23 cellular contexts compared by ENCODE assay signal in the genomic region with DNA sequence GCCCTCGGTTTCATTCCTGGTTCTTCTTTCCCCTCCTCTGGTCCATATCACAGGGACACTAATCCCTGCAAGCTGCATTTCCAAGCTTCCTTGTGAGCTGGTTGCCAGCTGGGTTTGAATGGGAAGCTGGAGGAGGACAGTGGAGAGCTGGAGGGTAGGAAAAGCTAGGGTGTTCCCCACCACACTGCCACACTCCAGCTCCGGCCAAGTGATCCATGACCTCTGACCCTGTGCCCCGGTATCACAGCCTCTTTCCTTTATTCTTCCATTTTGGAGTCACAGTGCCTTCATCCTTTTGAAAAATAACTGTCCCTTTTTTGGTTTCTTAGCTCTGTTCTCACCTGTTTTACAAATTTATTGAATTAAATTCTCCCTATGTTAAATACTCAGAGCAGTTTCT. TPM values are rescaled to one million over a fixed set of nuclear protein-coding genes. Genes with fewer than 3 reads are reported as not detected.
A peak's percentile ranks its signal among the peaks of the same experiment; 100 is the strongest.
DNase-seq lines count a peak whose midpoint lies in the region; ATAC-seq, FAIRE-seq and TF ChIP-seq lines count a peak whose summit lies in the region.
"Had no signal": no experiment of that assay in that cellular context is flagged by ENCODE, and none has a peak within 500 bp of the region (broad histone marks: within the 10 kb centered on the region; RNA-seq: fewer than 3 reads in every experiment).

No MANE protein-coding gene starts in this region.

- DNase-seq in CD4-positive, CD25-positive, alpha-beta regulatory T cell: no peak
- DNase-seq in HCT116 (ENCODE audit: low read depth, low spot score) (no peak), K562 (ENCODE audit: extremely low read depth in 1 of 4, low spot score in 3 of 4) (no peak), trophoblast cell (no peak), glutamatergic neuron (no peak)
- DNase-seq: COR-L47; DMS79; GM23248; KBM-7; NCI-H1092; NCI-H1436; NCI-H187 treated with DMSO at 0.1 percent for 48 hours; NCI-H2107; NCI-H446 treated with DMSO at 0.1 percent for 48 hours; NK-92 treated with Interleukin-12 subunit alpha and Interleukin-12 subunit beta, amount 100 ng/mL, for 24 hours had no signal

- H3K9ac ChIP-seq in HCT116 (ENCODE audit: low read length) (no peak overlapping the region), K562 (ENCODE audit: insufficient read depth in 1 of 2, low read depth in 2 of 2, low read length in 2 of 2) (peak overlapping the region in 1 of 2 experiments; percentile 8; a peak in 1 of 4 replicates), trophoblast cell (ENCODE audit: low read length) (peak overlapping the region; percentile 42)
- H3K9ac ChIP-seq: GM23248 had no signal

- H3K9me1 ChIP-seq in K562 (ENCODE audit: control insufficient read depth, insufficient read depth, low read length): no peaks in the 10 kb centered on the region

- peaks cover 12 to 22% (median 21%) of the 10 kb centered on the region in 4 donors for H3K4me1 Mint-ChIP-seq in CD4-positive, CD25-positive, alpha-beta regulatory T cell
- peaks cover 11% of the 10 kb centered on the region for H3K4me1 Mint-ChIP-seq in glutamatergic neuron (ENCODE audit: low read depth, unreplicated experiment)

- H2BK120ac ChIP-seq in trophoblast cell (ENCODE audit: insufficient read depth, low read length, poor library complexity): no peak overlapping the region

- H4K20me1 ChIP-seq in HCT116 (ENCODE audit: insufficient read depth) (no peaks in the 10 kb centered on the region), K562 (replicated peaks; ENCODE audit: control insufficient read depth, insufficient read depth, low read length) (no peaks in the 10 kb centered on the region)

- no peak overlapping the region for H3K4me3 ChIP-seq in CD4-positive, CD25-positive, alpha-beta regulatory T cell (ENCODE audit: low read depth, low read length)
- H3K4me3 ChIP-seq in HCT116 (replicated peaks in 1 of 2; ENCODE audit: low read depth in 1 of 2, low read length in 2 of 2) (no peak overlapping the region), K562 (no peak overlapping the region), trophoblast cell (ENCODE audit: low read depth, low read length) (no peak overlapping the region)
- H3K4me3 ChIP-seq: GM23248, HAP-1 had no signal

- H2AK5ac ChIP-seq in trophoblast cell (ENCODE audit: low read length): no peak overlapping the region

- H3K27ac Mint-ChIP-seq in CD4-positive, CD25-positive, alpha-beta regulatory T cell: peak overlapping the region in 1 of 3 donors; percentile 44
- H3K27ac Mint-ChIP-seq in glutamatergic neuron (ENCODE audit: unreplicated experiment): no peak overlapping the region

- CTCF ChIA-PET in HCT116 (lab: Charles Lee): interaction anchor here (1.5 kb wide), 1 partner anchor 11 kb away, joined by 3 read pairs; no protein-coding TSS in a partner anchor
- CTCF ChIA-PET in K562 (lab: Yijun Ruan, JAX; ENCODE audit: low intra/inter-chr PET ratio): no interaction called here

- no peak overlapping the region for H2BK5ac ChIP-seq in trophoblast cell (ENCODE audit: low read depth, low read length, poor library complexity)

- intact Hi-C loops in HCT116 (cut with micrococcal nuclease): no loop called here
- intact Hi-C loops in K562 (cut with micrococcal nuclease): no loop called here

- no peak for TF ChIP-seq EP300 in K562 (IDR thresholded peaks at IDR 0.05; ENCODE audit: low read length)

- no TSS peak for BruUV-seq in HCT116 (replicated peaks; lab: Mats Ljungman, UMichigan)
- no TSS peak for BruUV-seq in K562 (replicated peaks; lab: Mats Ljungman, UMichigan)

- in situ Hi-C loops in K562 (cut with MboI): loop anchor here (25.0 kb wide), 1 partner anchor 867 kb away; no protein-coding TSS in a partner anchor

- H3K79me2 ChIP-seq in HCT116 (ENCODE audit: insufficient read depth, low read length) (peaks cover 4% of the 10 kb centered on the region; the same call in 1 of the 2 replicates), K562 (ENCODE audit: control insufficient read depth, insufficient read depth, low read length) (peaks cover 23% of the 10 kb centered on the region; the same call in 2 of the 3 replicates), trophoblast cell (ENCODE audit: control insufficient read depth, insufficient read depth, low read length, poor library complexity) (peaks cover 3% of the 10 kb centered on the region)

- H3K9me2 ChIP-seq in HCT116 (ENCODE audit: insufficient read depth): no peaks in the 10 kb centered on the region

- no peak overlapping the region for H2BK12ac ChIP-seq in trophoblast cell (ENCODE audit: low read length)

- no peak overlapping the region for H4K8ac ChIP-seq in trophoblast cell (ENCODE audit: low read depth, low read length)

- RAD21 ChIA-PET in HCT116 (lab: Charles Lee; ENCODE audit: low non-redundant PET in 1 of 2, low total read pairs in 2 of 2, uncharacterized antibody in 2 of 2, unreplicated experiment in 2 of 2): no interaction called here

- H3K27me3 ChIP-seq in CD4-positive, CD25-positive, alpha-beta regulatory T cell (ENCODE audit: control insufficient read depth, insufficient read depth, low read length): no peaks in the 10 kb centered on the region
- H3K27me3 ChIP-seq in HCT116 (ENCODE audit: insufficient read depth, low read length): no peaks in the 10 kb centered on the region
- H3K27me3 ChIP-seq in K562 (ENCODE audit: control insufficient read depth in 2 of 2, insufficient read depth in 2 of 2, low read length in 2 of 2): no peaks in the 10 kb centered on the region; a peak in 1 of 5 replicates
- no peaks in the 10 kb centered on the region for H3K27me3 ChIP-seq in trophoblast cell (ENCODE audit: insufficient read depth, low read length)

- H3K9me3 Mint-ChIP-seq in CD4-positive, CD25-positive, alpha-beta regulatory T cell: no peaks in the 10 kb centered on the region
- peaks cover 8% of the 10 kb centered on the region for H3K9me3 Mint-ChIP-seq in glutamatergic neuron (ENCODE audit: unreplicated experiment)

- peaks cover 10% of the 10 kb centered on the region for H3K79me1 ChIP-seq in trophoblast cell (ENCODE audit: low read length)

- no peaks in the 10 kb centered on the region for H3K36me3 Mint-ChIP-seq in CD4-positive, CD25-positive, alpha-beta regulatory T cell
- no peaks in the 10 kb centered on the region for H3K36me3 Mint-ChIP-seq in glutamatergic neuron (ENCODE audit: unreplicated experiment)

- TF ChIP-seq CTCF in HCT116 (IDR thresholded peaks at IDR 0.05 in 2 of 3, conservative IDR thresholded peaks at IDR 0.05 in 1 of 3; ENCODE audit: borderline replicate concordance in 1 of 3, insufficient read depth in 1 of 3, low read depth in 2 of 3, low read length in 2 of 3) (no peak), K562 (IDR thresholded peaks at IDR 0.05 in 2 of 3, conservative IDR thresholded peaks at IDR 0.05 in 1 of 3; ENCODE audit: insufficient read depth in 2 of 3, low read depth in 1 of 3, low read length in 3 of 3) (no peak), glutamatergic neuron (IDR thresholded peaks at IDR 0.05; ENCODE audit: partially characterized antibody, unreplicated experiment) (no peak)

- no peak for ATAC-seq in CD4-positive, CD25-positive, alpha-beta regulatory T cell (ENCODE audit: low read depth in 2 of 2)
- ATAC-seq in HCT116 (no peak), K562 (no peak), GM21529 (IDR thresholded peaks at IDR 0.05; ENCODE audit: unreplicated experiment) (no peak), HG03139 (IDR thresholded peaks at IDR 0.05; ENCODE audit: unreplicated experiment) (no peak)
- ATAC-seq: HepG2, Panc1 had no signal

- no peak overlapping the region for H3K14ac ChIP-seq in trophoblast cell (ENCODE audit: low read length)

- peaks cover 21% of the 10 kb centered on the region for H3K4me1 ChIP-seq in CD4-positive, CD25-positive, alpha-beta regulatory T cell (ENCODE audit: control insufficient read depth, insufficient read depth, low read length, poor library complexity, severe bottlenecking)
- H3K4me1 ChIP-seq in HCT116 (ENCODE audit: control insufficient read depth in 1 of 2, insufficient read depth in 2 of 2, low read length in 2 of 2): peaks cover 31 to 55% of the 10 kb centered on the region in 2 experiments
- peaks cover 6 to 17% of the 10 kb centered on the region in 2 experiments; a peak in 4 of 5 replicates for H3K4me1 ChIP-seq in K562 (replicated peaks in 1 of 2; ENCODE audit: control insufficient read depth in 2 of 2, insufficient read depth in 2 of 2, low read length in 2 of 2)
- H3K4me1 ChIP-seq in trophoblast cell (ENCODE audit: control insufficient read depth in 1 of 2, insufficient read depth in 2 of 2, low read length in 2 of 2): no peaks in the 10 kb centered on the region

- H3K27me3 Mint-ChIP-seq in CD4-positive, CD25-positive, alpha-beta regulatory T cell: no peaks in the 10 kb centered on the region
- H3K27me3 Mint-ChIP-seq in glutamatergic neuron (ENCODE audit: unreplicated experiment): peaks cover 12% of the 10 kb centered on the region

- H3K18ac ChIP-seq in trophoblast cell (ENCODE audit: low read length): no peak overlapping the region

- FAIRE-seq in K562 (lab: Jason Lieb, UNC): no peak
- FAIRE-seq: A204.1, HepG2 had no signal

- H4K12ac ChIP-seq in trophoblast cell (ENCODE audit: low read depth, low read length): peak overlapping the region; percentile 12

- no peak overlapping the region for H3K4ac ChIP-seq in trophoblast cell (ENCODE audit: low read depth, low read length)

- H3K4me2 ChIP-seq in HCT116 (ENCODE audit: low read length): peak overlapping the region; percentile 83
- no peak overlapping the region for H3K4me2 ChIP-seq in K562 (ENCODE audit: insufficient read depth, low read length)
- H3K4me2 ChIP-seq in trophoblast cell (ENCODE audit: low read length): no peak overlapping the region

- TF ChIP-seq POLR2A in HCT116 (IDR thresholded peaks at IDR 0.05; ENCODE audit: borderline replicate concordance, extremely low read depth, insufficient read depth, insufficient read length): no peak
- no peak for TF ChIP-seq POLR2A in K562 (conservative IDR thresholded peaks at IDR 0.05)

- H4K91ac ChIP-seq in trophoblast cell (ENCODE audit: low read depth, low read length): no peak overlapping the region

- H3K23ac ChIP-seq in trophoblast cell (ENCODE audit: low read length): no peak overlapping the region

- H2AFZ ChIP-seq in HCT116 (ENCODE audit: low read depth, low read length, poor library complexity, severe bottlenecking) (no peak overlapping the region), K562 (ENCODE audit: low read depth, low read length) (no peak overlapping the region), trophoblast cell (ENCODE audit: insufficient read depth, low read length, poor library complexity) (no peak overlapping the region)

- H3K27ac ChIP-seq in CD4-positive, CD25-positive, alpha-beta regulatory T cell (ENCODE audit: insufficient read depth, low read length, poor library complexity, severe bottlenecking): peak overlapping the region; percentile 3
- no peak overlapping the region; the same call in 1 of the 2 replicates for H3K27ac ChIP-seq in HCT116 (ENCODE audit: low read depth, low read length)
- no peak overlapping the region for H3K27ac ChIP-seq in K562 (ENCODE audit: extremely low read depth, low read depth, low read length)
- H3K27ac ChIP-seq in trophoblast cell (ENCODE audit: low read depth, low read length): no peak overlapping the region
- H3K27ac ChIP-seq: C4-2B, GM23248, HL-60 had no signal

- TF ChIP-seq RAD21 in HCT116 (IDR thresholded peaks at IDR 0.05; ENCODE audit: low read depth) (no peak), K562 (CRISPR knock-in tag; conservative IDR thresholded peaks at IDR 0.05 in 1 of 2, IDR thresholded peaks at IDR 0.05 in 1 of 2) (no peak)

- no peaks in the 10 kb centered on the region for H3K36me3 ChIP-seq in CD4-positive, CD25-positive, alpha-beta regulatory T cell (ENCODE audit: control insufficient read depth, insufficient read depth, low read length)
- H3K36me3 ChIP-seq in HCT116 (ENCODE audit: control insufficient read depth in 1 of 2, insufficient read depth in 2 of 2, low read length in 2 of 2) (no peaks in the 10 kb centered on the region), K562 (ENCODE audit: control insufficient read depth, insufficient read depth, low read length) (no peaks in the 10 kb centered on the region), trophoblast cell (ENCODE audit: control insufficient read depth in 1 of 2, insufficient read depth in 2 of 2, low read length in 2 of 2) (no peaks in the 10 kb centered on the region)
- H3K36me3 ChIP-seq: HAP-1 had no signal

- 82% methylated on average over 3 of the region's 3 CpGs for WGBS in K562 (ENCODE audit: insufficient coverage, low coverage, missing lambda C conversion rate)
- no CpG with 5 or more reads among the region's 3 CpGs for WGBS in trophoblast cell (ENCODE audit: extremely low coverage, insufficient coverage, insufficient read length)

- no peaks in the 10 kb centered on the region for H3K9me3 ChIP-seq in CD4-positive, CD25-positive, alpha-beta regulatory T cell (ENCODE audit: control insufficient read depth in 2 of 2, low read length in 2 of 2)
- H3K9me3 ChIP-seq in HCT116 (ENCODE audit: control insufficient read depth in 1 of 2, insufficient read depth in 1 of 2, low read depth in 1 of 2, low read length in 2 of 2): no peaks in the 10 kb centered on the region
- no peaks in the 10 kb centered on the region for H3K9me3 ChIP-seq in K562 (replicated peaks; ENCODE audit: control insufficient read depth, insufficient read depth, low read depth, low read length)
- H3K9me3 ChIP-seq in trophoblast cell (ENCODE audit: insufficient read depth, low read depth, low read length): peaks cover 2% of the 10 kb centered on the region
- H3K9me3 ChIP-seq: HAP-1 had no signal

- H3K4me3 Mint-ChIP-seq in CD4-positive, CD25-positive, alpha-beta regulatory T cell: no peak overlapping the region
- H3K4me3 Mint-ChIP-seq in glutamatergic neuron (ENCODE audit: unreplicated experiment): no peak overlapping the region

- POLR2A ChIA-PET in HCT116 (lab: Charles Lee) (no interaction called here), K562 (lab: Yijun Ruan, JAX) (interaction anchor here (0.6 to 2.0 kb wide), 4 partner anchors 9 to 1221 kb away, joined by 3 to 5 read pairs (median 4); no protein-coding TSS in a partner anchor)

RNA-seq across cellular contexts. Expression of a gene that starts 13.1 kb away (rescaled TPM):
- 398 TPM for total RNA-seq in CD4-positive, CD25-positive, alpha-beta regulatory T cell
- 10 to 100 TPM; 11.4 to 22.6 (median 13.4) TPM for polyA plus RNA-seq in CD4-positive, CD25-positive, alpha-beta regulatory T cell
- total RNA-seq in HCT116 (2021; ENCODE audit: unreplicated experiment) (17.9 TPM), K562 (2014; rRNA removed) (0.95 and 1.3 TPM in 2 replicates), K562 (2014; rRNA removed; fragmentation: Illumina TruSeq; extraction: Trizol) (1.3 and 1.4 TPM in 2 replicates), K562 (2015; rRNA removed; fragmentation: Illumina TruSeq; extraction: Trizol) (0.94 and 1.1 TPM in 2 replicates), K562 (2021) (5.1 and 5.6 TPM in 2 replicates), glutamatergic neuron (ENCODE audit: unreplicated experiment) (2.2 TPM)
- 27.2 and 107 TPM in 2 replicates for polyA plus RNA-seq in HCT116 (2012)
- 5.8 and 8.4 TPM in 2 replicates for total RNA-seq in K562 (2011; cell fraction: chromatin; rRNA removed; ENCODE audit: low replicate concordance)
- 4.6 and 5.5 TPM in 2 replicates for total RNA-seq in K562 (2011; cell fraction: nucleolus; rRNA removed)
- 5.2 and 5.6 TPM in 2 replicates for total RNA-seq in K562 (2011; cell fraction: nucleoplasm; rRNA removed)
- polyA plus RNA-seq in K562 (2011; rRNA removed) (1.3 and 2.1 TPM in 2 replicates), K562 (2014; fragmentation: Illumina TruSeq; extraction: Trizol) (3.9 and 4.6 TPM in 2 replicates), K562 (2014; fragmentation: Nextera tagmentation; extraction: Ambion mirVana) (1 to 10 TPM; 1.3 to 2.1 TPM), K562 (2014; rRNA removed) (2.5 and 3.2 TPM in 2 replicates)
- 1.5 and 1.6 TPM in 2 replicates for polyA plus RNA-seq in K562 (2011; cell fraction: cytosol; rRNA removed)
- polyA plus RNA-seq in K562 (2011; cell fraction: nucleus; rRNA removed): 6.8 and 9.0 TPM in 2 replicates
- 2.3 and 2.9 TPM in 2 replicates for polyA plus RNA-seq in K562 (2012)
- polyA minus RNA-seq in K562 (2011; rRNA and poly(A)+ RNA removed): 0.88 and 1.8 TPM in 2 replicates
- polyA minus RNA-seq in K562 (2011; cell fraction: cytosol; rRNA and poly(A)+ RNA removed): 1.0 and 3.6 TPM in 2 replicates
- polyA minus RNA-seq in K562 (2011; cell fraction: nucleus; rRNA and poly(A)+ RNA removed): 4.2 and 5.6 TPM in 2 replicates
- 1.3 and 1.7 TPM in 2 replicates for polyA plus RNA-seq in trophoblast cell (2013)
- total RNA-seq: HepG2 had no signal
- polyA plus RNA-seq: HepG2 had no signal

Comparison
In these comparisons a context has a peak if more than half of its experiments do, and no peak if none do; other contexts are left out.
1. RNA of a gene that starts 13.1 kb away (total RNA-seq): 398 TPM in CD4-positive, CD25-positive, alpha-beta regulatory T cell (single experiment); 17.9 TPM in HCT116 (single experiment), 2.2 TPM in glutamatergic neuron (single experiment) and 0.94 to 8.4 TPM in K562; every median in the first group is over 10 times any median in the second.